In the genomic region with DNA sequence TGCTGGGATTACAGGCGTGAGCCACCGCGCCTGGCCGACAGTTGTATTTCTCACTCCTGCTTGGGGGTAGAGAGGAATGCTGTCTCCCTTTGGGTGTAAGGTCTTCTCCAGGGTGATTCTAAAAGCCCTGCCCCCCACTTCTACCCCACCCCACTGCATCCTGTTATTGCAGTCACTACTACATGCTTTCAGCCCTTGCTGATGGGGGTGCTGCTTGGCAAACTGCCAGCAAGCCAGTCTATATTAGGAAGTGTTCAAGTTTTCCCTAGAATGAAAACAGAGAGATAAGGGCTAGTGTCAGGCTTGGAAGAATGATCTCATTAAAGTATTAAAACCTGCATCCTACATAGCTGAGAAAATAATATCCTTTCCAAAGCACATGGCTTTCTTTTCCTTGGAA, we compare ENCODE assay signal across 1 cellular context.
TF ChIP-seq lines count a peak whose summit lies in the region.

No MANE protein-coding gene starts in this region.

TF ChIP-seq in K562, 482 proteins besides CTCF, POLR2A, EP300 and RAD21:
- TF ChIP-seq NFIC (IDR thresholded peaks at IDR 0.05), result peak; percentile 96
- peak; percentile 89 for TF ChIP-seq NFIX (CRISPR knock-in tag; IDR thresholded peaks at IDR 0.05; ENCODE audit: low read depth)
- peak; percentile 7; the same call in 1 of the 2 replicates for TF ChIP-seq FOSL1 (tag; conservative IDR thresholded peaks at IDR 0.05)
- peak in 1 of 2 experiments; percentile 39; a peak in 1 of 4 replicates for TF ChIP-seq SRF (CRISPR knock-in tag; IDR thresholded peaks at IDR 0.05)
- no peak for TF ChIP-seq ZNF224 (CRISPR knock-in tag; IDR thresholded peaks at IDR 0.05)
TF ChIP-seq in K562: peak in this region for 4.
